ENCODE assay signal across 8 cellular contexts in genomic region chr4:158209825-158210807, GRCh38. TPM values are rescaled to one million over a fixed set of nuclear protein-coding genes. Genes with fewer than 3 reads are reported as not detected.
A peak's percentile ranks its signal among the peaks of the same experiment; 100 is the strongest.
DNase-seq lines count a peak whose midpoint lies in the region; ATAC-seq and TF ChIP-seq lines count a peak whose summit lies in the region.

TMEM144 (plus strand) TSS chr4:158210486; CDS start chr4:158212668, 2,182 bp downstream.

- DNase-seq in activated CD4-positive, CD25-positive, alpha-beta regulatory T cell treated with anti-CD3 and anti-CD28 coated beads, Interleukin-2, amount 50 U/mL, for 72 hours: no peak
- peak; percentile 87 for DNase-seq in NCI-H69 (lab: John Stamatoyannopoulos, UW)
- peak; percentile 8 for DNase-seq in activated T-helper 1 cell treated with anti-CD3 and anti-CD28 coated beads, Interleukin-12 subunit alpha, Interleukin-12 subunit beta, Interleukin-2, Interleukin-4 antibody, amounts not matched to agents 30 ng/mL and 10 ng/mL and 1 ng/mL, durations not matched to agents 14 hours and 24 hours and 36 hours (ENCODE audit: low spot score)
- DNase-seq in fibroblast of pulmonary artery (ENCODE audit: low read depth): peak; percentile 87
- no peak for DNase-seq in naive B cell
- DNase-seq in stomach: peak; percentile 89

- peaks cover 29% of the 10 kb centered on the region for H3K27me3 Mint-ChIP-seq in activated T-helper 1 cell treated with anti-CD3 and anti-CD28 coated beads, Interleukin-12 subunit alpha, Interleukin-12 subunit beta, Interleukin-2, Interleukin-4 antibody, amounts not matched to agents 30 ng/mL and 10 ng/mL and 1 ng/mL, durations not matched to agents 14 hours and 24 hours and 36 hours (ENCODE audit: insufficient read depth)
- H3K27me3 Mint-ChIP-seq in naive B cell: peaks cover 0 to 29% (median 5%) of the 10 kb centered on the region in 3 donors

- peak; percentile 8 for TF ChIP-seq CTCF in fibroblast of pulmonary artery (IDR thresholded peaks at IDR 0.05; ENCODE audit: low read length, missing control alignments)
- TF ChIP-seq CTCF in stomach (IDR thresholded peaks at IDR 0.05): no peak

- ATAC-seq in activated CD4-positive, CD25-positive, alpha-beta regulatory T cell treated with anti-CD3 and anti-CD28 coated beads, Interleukin-2, amount 50 U/mL, for 24 hours: peak; percentile 45 to 72
- ATAC-seq in HG02970 (IDR thresholded peaks at IDR 0.05; ENCODE audit: low FRiP score, unreplicated experiment) (peak; percentile 79), naive B cell (ENCODE audit: low read depth in 2 of 2) (peak; percentile 41 to 72)

- no peak for TF ChIP-seq POLR2A in stomach (IDR thresholded peaks at IDR 0.05)

- no peaks in the 10 kb centered on the region for H3K9me3 Mint-ChIP-seq in activated T-helper 1 cell treated with anti-CD3 and anti-CD28 coated beads, Interleukin-12 subunit alpha, Interleukin-12 subunit beta, Interleukin-2, Interleukin-4 antibody, amounts not matched to agents 30 ng/mL and 10 ng/mL and 1 ng/mL, durations not matched to agents 14 hours and 24 hours and 36 hours
- H3K9me3 Mint-ChIP-seq in naive B cell: peaks cover 0 to 4% (median 0%) of the 10 kb centered on the region in 7 donors

- 10 to 12% (median 11%) methylated on average over 26 to 34 of the region's 34 CpGs for WGBS in stomach, 5 donors

- no peak for TF ChIP-seq EP300 in stomach (IDR thresholded peaks at IDR 0.05)

- H3K27ac ChIP-seq in stomach: peak within 1 kb of the TSS; percentile 84 to 93 (median 89)

- peaks cover 15% of the 10 kb centered on the region for H3K4me1 Mint-ChIP-seq in activated T-helper 1 cell treated with anti-CD3 and anti-CD28 coated beads, Interleukin-12 subunit alpha, Interleukin-12 subunit beta, Interleukin-2, Interleukin-4 antibody, amounts not matched to agents 30 ng/mL and 10 ng/mL and 1 ng/mL, durations not matched to agents 14 hours and 24 hours and 36 hours (ENCODE audit: low read depth)
- H3K4me1 Mint-ChIP-seq in naive B cell: peaks cover 15 to 18% (median 16%) of the 10 kb centered on the region in 3 donors

- intact Hi-C loops in activated T-helper 1 cell treated with anti-CD3 and anti-CD28 coated beads, Interleukin-12 subunit alpha, Interleukin-12 subunit beta, Interleukin-2, Interleukin-4 antibody, amounts not matched to agents 30 ng/mL and 10 ng/mL and 1 ng/mL, durations not matched to agents 14 hours and 24 hours and 36 hours (cut with micrococcal nuclease): no loop called here
- intact Hi-C loops in stomach (cut with DNase I; ENCODE audit: low total_unique reads): no loop called here

- H3K4me1 ChIP-seq in stomach: peaks cover 4 to 17% (median 12%) of the 10 kb centered on the region in 4 donors

- no peaks in the 10 kb centered on the region for H3K36me3 ChIP-seq in stomach

- H3K4me3 Mint-ChIP-seq in activated T-helper 1 cell treated with anti-CD3 and anti-CD28 coated beads, Interleukin-12 subunit alpha, Interleukin-12 subunit beta, Interleukin-2, Interleukin-4 antibody, amounts not matched to agents 30 ng/mL and 10 ng/mL and 1 ng/mL, durations not matched to agents 14 hours and 24 hours and 36 hours: peak within 1 kb of the TSS; percentile 81
- H3K4me3 Mint-ChIP-seq in naive B cell: peak within 1 kb of the TSS; percentile 75 to 91 (median 88)

- no peaks in the 10 kb centered on the region for H3K36me3 Mint-ChIP-seq in activated T-helper 1 cell treated with anti-CD3 and anti-CD28 coated beads, Interleukin-12 subunit alpha, Interleukin-12 subunit beta, Interleukin-2, Interleukin-4 antibody, amounts not matched to agents 30 ng/mL and 10 ng/mL and 1 ng/mL, durations not matched to agents 14 hours and 24 hours and 36 hours (ENCODE audit: low read depth)
- H3K36me3 Mint-ChIP-seq in naive B cell: no peaks in the 10 kb centered on the region

- H3K4me3 ChIP-seq in fibroblast of pulmonary artery (replicated peaks; ENCODE audit: low read depth, low read length) (peak within 1 kb of the TSS; percentile 59), stomach (peak within 1 kb of the TSS; percentile 34 to 49 (median 41))

- H3K9me3 ChIP-seq in stomach: no peaks in the 10 kb centered on the region

- H3K27me3 ChIP-seq in stomach: no peaks in the 10 kb centered on the region

- H3K27ac Mint-ChIP-seq in activated T-helper 1 cell treated with anti-CD3 and anti-CD28 coated beads, Interleukin-12 subunit alpha, Interleukin-12 subunit beta, Interleukin-2, Interleukin-4 antibody, amounts not matched to agents 30 ng/mL and 10 ng/mL and 1 ng/mL, durations not matched to agents 14 hours and 24 hours and 36 hours: no peak within 1 kb of the TSS
- peak within 1 kb of the TSS in 4 of 6 donors; percentile 10 to 74 (median 42) for H3K27ac Mint-ChIP-seq in naive B cell

RNA-seq across cellular contexts. Expression of gene TMEM144, which starts in this region (rescaled TPM):
- total RNA-seq in activated T-helper 1 cell treated with anti-CD3 and anti-CD28 coated beads, Interleukin-12 subunit alpha, Interleukin-12 subunit beta, Interleukin-2, Interleukin-4 antibody, amounts not matched to agents 30 ng/mL and 10 ng/mL and 1 ng/mL, durations not matched to agents 14 hours and 24 hours and 36 hours: not detected in 2 replicates
- polyA plus RNA-seq in naive B cell (ENCODE audit: low read depth in 6 of 6) (not detected), stomach (1 to 10 TPM; 2.0 to 2.8 (median 2.3) TPM)
- 10 to 100 TPM in 2 of 5 donors, 1 to 10 TPM in 2, not detected in 1; 2.2 to 58.2 (median 22.2) TPM for total RNA-seq in stomach

Comparison
In these comparisons a context has a peak if more than half of its experiments do, and no peak if none do; other contexts are left out.
1. Peak in DNase-seq in activated T-helper 1 cell treated with anti-CD3 and anti-CD28 coated beads, Interleukin-12 subunit alpha, Interleukin-12 subunit beta, Interleukin-2, Interleukin-4 antibody, amounts not matched to agents 30 ng/mL and 10 ng/mL and 1 ng/mL, durations not matched to agents 14 hours and 24 hours and 36 hours; RNA of the gene not detected or under 1 TPM.
2. Peak in ATAC-seq in naive B cell; RNA of the gene not detected or under 1 TPM.
3. DNase-seq: peak in NCI-H69 (single experiment), fibroblast of pulmonary artery (single experiment) and stomach (single experiment); none in activated CD4-positive, CD25-positive, alpha-beta regulatory T cell treated with anti-CD3 and anti-CD28 coated beads, Interleukin-2, amount 50 U/mL, for 72 hours (single experiment) and naive B cell (single experiment).
4. Peak in every context shown above with its lines, with median percentiles within 50 percentile points of each other: ATAC-seq.